ENCODE assay signal across 26 cellular contexts in the genomic region with DNA sequence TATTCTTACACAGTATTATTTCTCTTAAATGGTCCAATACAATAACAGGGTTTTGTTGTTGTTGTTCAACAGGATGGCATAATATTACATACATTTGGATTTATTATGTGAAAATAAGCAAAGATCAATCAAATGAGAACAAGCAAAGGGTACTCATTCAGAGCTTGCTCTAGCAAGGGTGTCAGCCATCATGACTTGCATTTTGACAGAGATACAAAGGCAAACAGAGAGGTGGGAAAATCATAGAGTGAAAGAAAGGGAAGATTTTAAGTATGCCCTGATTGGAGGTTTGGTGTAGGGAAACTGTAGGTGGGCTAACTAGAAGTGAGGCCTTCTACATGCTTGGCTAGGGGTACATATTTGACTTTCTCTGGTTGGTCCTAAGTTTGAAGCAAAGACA.
"Had no signal": no experiment of that assay in that cellular context is flagged by ENCODE, and none has a peak within 500 bp of the region (broad histone marks: within the 10 kb centered on the region; RNA-seq: fewer than 3 reads in every experiment).

No MANE protein-coding gene starts in this region.

- DNase-seq: kidney glomerular epithelial cell; left cardiac atrium; lower lobe of right lung; mesendoderm; naive B cell; natural killer cell; nephron progenitor cell; nucleus accumbens; pancreas; posterior cingulate gyrus; retina; right cardiac atrium; sigmoid colon; small intestine; spleen; stimulated activated CD4-positive, alpha-beta T cell treated with anti-CD3 and anti-CD28 coated beads, Interleukin-4, amount 100 ng/mL, for 24 hours; stimulated activated naive CD4-positive, alpha-beta T cell; uterus had no signal

- ATAC-seq: left cardiac atrium; left lobe of liver; lower lobe of right lung; natural killer cell; pancreas; right cardiac atrium; stimulated activated effector memory CD8-positive, alpha-beta T cell treated with anti-CD3 and anti-CD28 coated beads, Interleukin-12 subunit alpha, Interleukin-12 subunit beta, amount 100 ng/mL, for 72 hours had no signal

- H3K4me1 ChIP-seq: lower lobe of right lung, pancreas, prostate gland, sigmoid colon, spleen, suprapubic skin, tibial nerve, uterus had no signal

- H3K36me3 ChIP-seq: lower lobe of right lung, pancreas, prostate gland, sigmoid colon, spleen, suprapubic skin, thoracic aorta, tibial nerve, uterus had no signal

- H3K4me3 ChIP-seq: hepatocyte, lower lobe of right lung, pancreas, prostate gland, sigmoid colon, spleen, suprapubic skin, thoracic aorta, tibial nerve, uterus had no signal

- H3K9me3 ChIP-seq: lower lobe of right lung, pancreas, prostate gland, sigmoid colon, suprapubic skin, thoracic aorta, tibial nerve, uterus had no signal

- H3K27ac ChIP-seq: hepatocyte, lower lobe of right lung, pancreas, prostate gland, sigmoid colon, spleen, suprapubic skin, thoracic aorta, tibial nerve, uterus had no signal

- H3K79me2 ChIP-seq: hepatocyte had no signal

- H3K27me3 ChIP-seq: hepatocyte, pancreas, sigmoid colon, spleen, suprapubic skin, tibial nerve, uterus had no signal

- H3K4me2 ChIP-seq: hepatocyte had no signal

- H2AFZ ChIP-seq: hepatocyte had no signal

- FAIRE-seq: keratinocyte, pancreas, small intestine had no signal
